8 cellular contexts compared by ENCODE assay signal in genomic region chr6:108118791-108119211, GRCh38. TPM values are rescaled to one million over a fixed set of nuclear protein-coding genes. Genes with fewer than 3 reads are reported as not detected.
DNase-seq lines count a peak whose midpoint lies in the region; ATAC-seq, FAIRE-seq and TF ChIP-seq lines count a peak whose summit lies in the region.

No MANE protein-coding gene starts in this region.

- H3K9me1 ChIP-seq in endothelial cell of umbilical vein (replicated peaks; ENCODE audit: control insufficient read depth, extremely low read depth, insufficient read depth, low read length) = no peaks in the 10 kb centered on the region

- intact Hi-C loops in OCI-LY7 (cut with micrococcal nuclease; ENCODE audit: unreplicated experiment) (no loop called here), endothelial cell of umbilical vein (cut with micrococcal nuclease) (loop anchor here (2.0 kb wide), 1 partner anchor 176 kb away; the partner anchor contains the start of gene AFG1L), psoas muscle (cut with DNase I) (loop anchor here (5.0 to 10.0 kb wide), 3 partner anchors 48 to 406 kb away; partner anchors contain the start of gene NR2E1 (in 2 of the 2)), posterior vena cava (cut with DNase I) (loop anchor here in 1 of 2 donors (10.0 kb wide), 1 partner anchor 376 kb away; no protein-coding TSS in a partner anchor)

- no peak overlapping the region for H2AFZ ChIP-seq in OCI-LY7 (ENCODE audit: low read length)
- H2AFZ ChIP-seq in endothelial cell of umbilical vein (ENCODE audit: low read depth, low read length) = peak overlapping the region; percentile 11

- no peak overlapping the region for H3K27ac ChIP-seq in OCI-LY7 (ENCODE audit: low read depth, low read length, poor library complexity, severe bottlenecking)
- no peak overlapping the region for H3K27ac ChIP-seq in endothelial cell of umbilical vein (ENCODE audit: insufficient read depth, low read depth, low read length)
- H3K27ac ChIP-seq in psoas muscle = no peak overlapping the region

- H3K4me2 ChIP-seq in OCI-LY7 (ENCODE audit: low read length) (peak overlapping the region; percentile 14; the same call in 1 of the 2 replicates), endothelial cell of umbilical vein (ENCODE audit: insufficient read depth, low read length) (peak overlapping the region; percentile 85)

- BruUV-seq in OCI-LY7 (replicated peaks; lab: Mats Ljungman, UMichigan) = no TSS peak
- no TSS peak for BruUV-seq in endothelial cell of umbilical vein (replicated peaks; lab: Mats Ljungman, UMichigan)

- H3K4me3 ChIP-seq in OCI-LY7 (ENCODE audit: low read depth, low read length, poor library complexity, severe bottlenecking) (no peak overlapping the region), endothelial cell of umbilical vein (replicated peaks in 1 of 3; ENCODE audit: insufficient read depth in 1 of 3, low read depth in 1 of 3, low read length in 3 of 3) (peak overlapping the region in 2 of 3 experiments; percentile 11 to 32), psoas muscle (peak overlapping the region; percentile 82)

- DNase-seq in EL (peak; percentile 32), OCI-LY7 (ENCODE audit: low spot score) (no peak), endothelial cell of umbilical vein (ENCODE audit: low read depth, low spot score) (peak; percentile 30), psoas muscle (no peak), iPS-NIHi11 (ENCODE audit: low spot score) (no peak), posterior vena cava (ENCODE audit: low spot score) (no peak)

- FAIRE-seq in endothelial cell of umbilical vein (lab: Jason Lieb, UNC) = peak; percentile 43

- H4K20me1 ChIP-seq in OCI-LY7 (ENCODE audit: insufficient read depth, low read length) (no peaks in the 10 kb centered on the region), endothelial cell of umbilical vein (replicated peaks; ENCODE audit: control insufficient read depth, extremely low read depth, insufficient read depth, low read length) (no peaks in the 10 kb centered on the region)

- H3K9me3 ChIP-seq in OCI-LY7 (ENCODE audit: low read length) = no peaks in the 10 kb centered on the region
- H3K9me3 ChIP-seq in endothelial cell of umbilical vein (replicated peaks; ENCODE audit: control insufficient read depth, insufficient read depth, low read length) = no peaks in the 10 kb centered on the region
- no peaks in the 10 kb centered on the region for H3K9me3 ChIP-seq in psoas muscle

- CTCF ChIA-PET in OCI-LY7 (lab: Charles Lee; ENCODE audit: unreplicated experiment) (no interaction called here), endothelial cell of umbilical vein (lab: Charles Lee) (interaction anchor here (0.7 to 1.3 kb wide), 5 partner anchors 8 to 378 kb away, joined by 3 to 8 read pairs (median 3); partner anchors contain the start of gene SNX3)

- TF ChIP-seq POLR2A in endothelial cell of umbilical vein (IDR thresholded peaks at IDR 0.05; ENCODE audit: low read depth, low read length) = no peak

- POLR2A ChIA-PET in OCI-LY7 (lab: Charles Lee) (no interaction called here), endothelial cell of umbilical vein (lab: Charles Lee) (no interaction called here)

- TF ChIP-seq CTCF in OCI-LY7 (conservative IDR thresholded peaks at IDR 0.05; ENCODE audit: low read length) (no peak), endothelial cell of umbilical vein (IDR thresholded peaks at IDR 0.05; ENCODE audit: extremely low read depth in 1 of 2, insufficient read depth in 1 of 2, low read depth in 1 of 2, low read length in 2 of 2) (no peak), psoas muscle (IDR thresholded peaks at IDR 0.05) (no peak)

- WGBS in psoas muscle, 3 donors = 1 to 2% (median 2%) methylated on average over 19 of the region's 19 CpGs

- no peak for ATAC-seq in psoas muscle
- ATAC-seq in GM21619 (IDR thresholded peaks at IDR 0.05; ENCODE audit: unreplicated experiment) = no peak
- no peak for ATAC-seq in HG03469 (IDR thresholded peaks at IDR 0.05; ENCODE audit: unreplicated experiment)

- H3K36me3 ChIP-seq in OCI-LY7 (ENCODE audit: insufficient read depth, low read length) = no peaks in the 10 kb centered on the region
- no peaks in the 10 kb centered on the region for H3K36me3 ChIP-seq in endothelial cell of umbilical vein (ENCODE audit: control insufficient read depth in 2 of 2, extremely low read depth in 1 of 2, insufficient read depth in 2 of 2, low read length in 2 of 2)
- H3K36me3 ChIP-seq in psoas muscle (ENCODE audit: insufficient read depth in 1 of 2, low read depth in 1 of 2) = no peaks in the 10 kb centered on the region

- H3K27me3 ChIP-seq in endothelial cell of umbilical vein (ENCODE audit: control insufficient read depth in 2 of 2, insufficient read depth in 2 of 2, low read length in 2 of 2) = peaks cover 79 to 87% of the 10 kb centered on the region in 2 experiments
- H3K27me3 ChIP-seq in psoas muscle (ENCODE audit: insufficient read depth in 3 of 3, low read length in 2 of 3) = peaks cover 0 to 90% (median 60%) of the 10 kb centered on the region in 3 donors

- H3K4me1 ChIP-seq in OCI-LY7 (ENCODE audit: insufficient read depth, low read length, poor library complexity, severe bottlenecking) (peaks cover 5% of the 10 kb centered on the region), endothelial cell of umbilical vein (ENCODE audit: control insufficient read depth, extremely low read depth, insufficient read depth, low read length) (peaks cover 22% of the 10 kb centered on the region), psoas muscle (peaks cover 18% of the 10 kb centered on the region)

- no peak overlapping the region for H3K9ac ChIP-seq in endothelial cell of umbilical vein (replicated peaks; ENCODE audit: extremely low read depth, insufficient read depth, low read length)

- dilution Hi-C loops in endothelial cell of umbilical vein (cut with MboI; ENCODE audit: extremely low pct_ligation_motif_present, low sequenced_read_pairs) = no loop called here

- no peaks in the 10 kb centered on the region for H3K79me2 ChIP-seq in OCI-LY7 (ENCODE audit: insufficient read depth, low read depth, low read length)
- H3K79me2 ChIP-seq in endothelial cell of umbilical vein (ENCODE audit: control insufficient read depth, insufficient read depth, low read length) = no peaks in the 10 kb centered on the region

- no peaks in the 10 kb centered on the region for H3K9me2 ChIP-seq in OCI-LY7 (ENCODE audit: insufficient read depth, low read length)

TF ChIP-seq in endothelial cell of umbilical vein, 7 proteins besides CTCF, POLR2A, EP300 and RAD21:
- TF ChIP-seq GATA2 (IDR thresholded peaks at IDR 0.05; ENCODE audit: insufficient read depth, insufficient read length, low read depth, low read length) (no peak), MYC (IDR thresholded peaks at IDR 0.05; ENCODE audit: low read depth, low read length) (no peak), JUN (IDR thresholded peaks at IDR 0.05; ENCODE audit: borderline replicate concordance, insufficient read depth, insufficient read length, low read depth) (no peak), EZH2 (IDR thresholded peaks at IDR 0.05; ENCODE audit: borderline replicate concordance, low read depth, low read length, severe bottlenecking) (no peak), FOS (IDR thresholded peaks at IDR 0.05; ENCODE audit: borderline replicate concordance, insufficient read depth, low read length) (no peak), POLR2AphosphoS5 (IDR thresholded peaks at IDR 0.05; ENCODE audit: insufficient read depth, low read depth, low read length) (no peak)
- TF ChIP-seq, protein P1, sequence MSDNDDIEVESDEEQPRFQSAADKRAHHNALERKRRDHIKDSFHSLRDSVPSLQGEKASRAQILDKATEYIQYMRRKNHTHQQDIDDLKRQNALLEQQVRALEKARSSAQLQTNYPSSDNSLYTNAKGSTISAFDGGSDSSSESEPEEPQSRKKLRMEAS (IDR thresholded peaks at IDR 0.05; ENCODE audit: insufficient read depth, insufficient read length) = no peak
TF ChIP-seq in endothelial cell of umbilical vein: peak in this region for 0.

RNA-seq across cellular contexts. Expression of gene OSTM1, which starts 44.3 kb away (rescaled TPM):
- 10.5 and 11.4 TPM in 2 replicates for total RNA-seq in OCI-LY7 (2014; rRNA removed; shearing (Covaris generic))
- total RNA-seq in OCI-LY7 (2022) = 19.1 and 22.6 TPM in 2 replicates
- 26.4 and 27.8 TPM in 2 replicates for total RNA-seq in endothelial cell of umbilical vein
- 23.1 and 28.7 TPM in 2 replicates for polyA plus RNA-seq in endothelial cell of umbilical vein
- 5.8 and 7.7 TPM in 2 replicates for polyA plus RNA-seq in endothelial cell of umbilical vein (2011; cell fraction: cytosol; rRNA removed)
- polyA plus RNA-seq in endothelial cell of umbilical vein (2011; cell fraction: nucleus; rRNA removed) = 5.1 and 8.1 TPM in 2 replicates
- polyA plus RNA-seq in endothelial cell of umbilical vein (2012) = 25.5 and 27.1 TPM in 2 replicates
- 34.8 and 42.2 TPM in 2 replicates for polyA minus RNA-seq in endothelial cell of umbilical vein
- 24.3 TPM for polyA minus RNA-seq in endothelial cell of umbilical vein (2011; cell fraction: cytosol; rRNA and poly(A)+ RNA removed)
- 8.5 and 15.4 TPM in 2 replicates for polyA minus RNA-seq in endothelial cell of umbilical vein (2011; cell fraction: nucleus; rRNA and poly(A)+ RNA removed)
- 10 to 100 TPM; 21.6 to 29.6 (median 24.1) TPM for total RNA-seq in psoas muscle
- 10 to 100 TPM; 15.6 to 29.8 (median 22.2) TPM for polyA plus RNA-seq in psoas muscle
- 100 to 1,000 TPM in 1 of 2 donors, 10 to 100 TPM in 1; 70.7 to 102 TPM for total RNA-seq in posterior vena cava

RNA-seq across cellular contexts. Expression of gene NR2E1, which starts 47.0 kb away (rescaled TPM):
- total RNA-seq in OCI-LY7 (2014; rRNA removed; shearing (Covaris generic)) = not detected in 2 replicates
- total RNA-seq in OCI-LY7 (2022) (not detected in 2 replicates), endothelial cell of umbilical vein (not detected in 2 replicates), psoas muscle (not detected), posterior vena cava (not detected)
- polyA plus RNA-seq in endothelial cell of umbilical vein (not detected in 2 replicates), psoas muscle (under 1 TPM in 1 of 3 donors, not detected in 2; 0.01 TPM)
- polyA plus RNA-seq in endothelial cell of umbilical vein (2011; cell fraction: cytosol; rRNA removed) = not detected in 2 replicates
- polyA plus RNA-seq in endothelial cell of umbilical vein (2011; cell fraction: nucleus; rRNA removed) = not detected in 2 replicates
- not detected in 2 replicates for polyA plus RNA-seq in endothelial cell of umbilical vein (2012)
- not detected in 2 replicates for polyA minus RNA-seq in endothelial cell of umbilical vein
- not detected for polyA minus RNA-seq in endothelial cell of umbilical vein (2011; cell fraction: cytosol; rRNA and poly(A)+ RNA removed)
- not detected in 2 replicates for polyA minus RNA-seq in endothelial cell of umbilical vein (2011; cell fraction: nucleus; rRNA and poly(A)+ RNA removed)

Comparison
In these comparisons a context has a peak if more than half of its experiments do, and no peak if none do; other contexts are left out.
1. DNase-seq: peak in EL (single experiment) and endothelial cell of umbilical vein (single experiment); none in OCI-LY7 (single experiment), psoas muscle (0 of 2), iPS-NIHi11 (single experiment) and posterior vena cava (single experiment).